Comparison of ENCODE assay signal across 8 cellular contexts in the genomic region with DNA sequence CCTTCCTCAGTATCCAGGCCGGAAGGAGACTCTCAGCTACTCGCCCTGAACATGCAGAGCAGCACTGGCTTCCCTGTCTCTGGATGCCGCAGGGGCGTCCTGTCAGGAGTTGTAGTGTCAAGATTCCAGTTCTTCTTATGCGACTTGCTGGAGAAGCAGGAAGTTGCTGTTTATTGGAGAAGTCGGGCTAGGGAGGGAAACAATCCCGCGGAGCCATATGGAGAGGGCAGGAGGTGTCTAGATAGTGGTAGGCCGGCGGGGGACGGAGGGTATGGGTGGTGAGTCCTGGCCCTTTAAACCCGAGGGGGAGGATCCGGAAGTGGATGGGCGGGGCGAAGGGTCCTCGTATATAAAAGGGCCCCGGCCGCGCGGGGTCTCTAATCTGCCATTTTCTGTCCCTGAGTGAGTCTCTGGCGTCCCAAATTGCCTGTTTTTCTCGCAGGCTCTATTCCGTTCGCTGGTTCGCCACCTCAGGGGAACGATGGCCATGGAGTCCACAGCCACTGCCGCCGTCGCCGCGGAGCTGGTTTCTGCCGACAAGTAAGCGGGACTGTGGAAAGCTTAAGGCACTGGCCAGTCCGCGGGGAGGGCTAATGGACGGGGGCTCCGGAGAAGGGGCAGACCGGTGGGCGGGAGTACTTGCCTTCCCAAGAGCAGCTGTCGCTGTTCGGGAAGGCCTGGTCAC.
A peak's percentile ranks its signal among the peaks of the same experiment; 100 is the strongest.
DNase-seq lines count a peak whose midpoint lies in the region; ATAC-seq lines count a peak whose summit lies in the region.

A gene with protein sequence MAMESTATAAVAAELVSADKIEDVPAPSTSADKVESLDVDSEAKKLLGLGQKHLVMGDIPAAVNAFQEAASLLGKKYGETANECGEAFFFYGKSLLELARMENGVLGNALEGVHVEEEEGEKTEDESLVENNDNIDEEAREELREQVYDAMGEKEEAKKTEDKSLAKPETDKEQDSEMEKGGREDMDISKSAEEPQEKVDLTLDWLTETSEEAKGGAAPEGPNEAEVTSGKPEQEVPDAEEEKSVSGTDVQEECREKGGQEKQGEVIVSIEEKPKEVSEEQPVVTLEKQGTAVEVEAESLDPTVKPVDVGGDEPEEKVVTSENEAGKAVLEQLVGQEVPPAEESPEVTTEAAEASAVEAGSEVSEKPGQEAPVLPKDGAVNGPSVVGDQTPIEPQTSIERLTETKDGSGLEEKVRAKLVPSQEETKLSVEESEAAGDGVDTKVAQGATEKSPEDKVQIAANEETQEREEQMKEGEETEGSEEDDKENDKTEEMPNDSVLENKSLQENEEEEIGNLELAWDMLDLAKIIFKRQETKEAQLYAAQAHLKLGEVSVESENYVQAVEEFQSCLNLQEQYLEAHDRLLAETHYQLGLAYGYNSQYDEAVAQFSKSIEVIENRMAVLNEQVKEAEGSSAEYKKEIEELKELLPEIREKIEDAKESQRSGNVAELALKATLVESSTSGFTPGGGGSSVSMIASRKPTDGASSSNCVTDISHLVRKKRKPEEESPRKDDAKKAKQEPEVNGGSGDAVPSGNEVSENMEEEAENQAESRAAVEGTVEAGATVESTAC (plus strand): TSS at position 376 of the 685 bp plus-strand sequence. CDS start 106 bp downstream, at position 482.

- DNase-seq in C1 segment of cervical spinal cord (lab: John Stamatoyannopoulos, UW) (peak; percentile 64 to 97 (median 89)), GM19240 (ENCODE audit: insufficient read length, low spot score) (peak; percentile 65), NCI-H524 (lab: John Stamatoyannopoulos, UW) (peak; percentile 83 to 86), left kidney (ENCODE audit: low read depth, low spot score) (peak; percentile 96)
- peak; percentile 94 for DNase-seq in activated CD4-positive, alpha-beta T cell treated with anti-CD3 and anti-CD28 coated beads for 48 hours
- peak; percentile 91 for DNase-seq in stimulated activated CD4-positive, alpha-beta T cell treated with anti-CD3 and anti-CD28 coated beads, Interleukin-1b, Interleukin-23, amount 100 ng/mL, for 48 hours

- peak within 1 kb of the TSS; percentile 89 for H3K27ac ChIP-seq in cingulate gyrus (ENCODE audit: low read depth, low read length)

- peak; percentile 35 for ATAC-seq in HG03442 (IDR thresholded peaks at IDR 0.05; ENCODE audit: unreplicated experiment)

Comparison
In these comparisons a context has a peak if more than half of its experiments do, and no peak if none do; other contexts are left out.
1. Peak in every context shown above with its lines: DNase-seq, ATAC-seq and H3K27ac ChIP-seq.